ENCODE assay signal across 25 cellular contexts in genomic region chr11:120173771-120174170, GRCh38. TPM values are rescaled to one million over a fixed set of nuclear protein-coding genes. Genes with fewer than 3 reads are reported as not detected.
"Had no signal": no experiment of that assay in that cellular context is flagged by ENCODE, and none has a peak within 500 bp of the region (broad histone marks: within the 10 kb centered on the region; RNA-seq: fewer than 3 reads in every experiment).

No MANE protein-coding gene starts in this region.

- H3K27ac ChIP-seq: epithelial cell of prostate, foreskin keratinocyte, left lung, thoracic aorta, upper lobe of left lung had no signal

- H3K4me3 ChIP-seq: left lung, thoracic aorta, upper lobe of left lung had no signal

- H3K27ac Mint-ChIP-seq: activated CD4-positive, alpha-beta T cell treated with anti-CD3 and anti-CD28 coated beads for 36 hours; activated naive CD8-positive, alpha-beta T cell; activated T-helper 1 cell treated with anti-CD3 and anti-CD28 coated beads, Interleukin-12 subunit alpha, Interleukin-12 subunit beta, Interleukin-2, Interleukin-4 antibody, amounts not matched to agents 30 ng/mL and 10 ng/mL and 1 ng/mL, durations not matched to agents 14 hours and 24 hours and 36 hours; mesothelial cell of epicardium; natural killer cell; progenitor cell of endocrine pancreas; T-cell; WTC11 had no signal

- H3K9me3 ChIP-seq: left lung, thoracic aorta, upper lobe of left lung had no signal

- H3K36me3 Mint-ChIP-seq: activated naive CD8-positive, alpha-beta T cell; mesothelial cell of epicardium; natural killer cell; T-cell; WTC11 had no signal

- H3K9me3 Mint-ChIP-seq: activated T-helper 1 cell treated with anti-CD3 and anti-CD28 coated beads, Interleukin-12 subunit alpha, Interleukin-12 subunit beta, Interleukin-2, Interleukin-4 antibody, amounts not matched to agents 30 ng/mL and 10 ng/mL and 1 ng/mL, durations not matched to agents 14 hours and 24 hours and 36 hours; mesothelial cell of epicardium; natural killer cell; T-cell; WTC11 had no signal

- DNase-seq: activated CD4-positive, alpha-beta T cell treated with anti-CD3 and anti-CD28 coated beads for 36 hours; activated CD4-positive, alpha-beta T cell treated with anti-CD3 and anti-CD28 coated beads, Interleukin-2, amount 50 U/mL, for 48 hours; activated gamma-delta T cell treated with Interleukin-2 at 50 U/mL for 16 hours; foreskin keratinocyte; hippocampal formation; kidney glomerular epithelial cell; left lung; retina; stimulated activated CD4-positive, alpha-beta T cell treated with anti-CD3 and anti-CD28 coated beads, Interleukin-4, amount 100 ng/mL, for 24 hours; stimulated activated naive CD4-positive, alpha-beta T cell treated with Interleukin-2 at 50 U/mL for 16 hours; T-helper 9 cell; upper lobe of left lung had no signal

- H3K36me3 ChIP-seq: left lung, thoracic aorta, upper lobe of left lung had no signal

- H3K4me3 Mint-ChIP-seq: activated CD4-positive, alpha-beta T cell treated with anti-CD3 and anti-CD28 coated beads for 36 hours; activated naive CD8-positive, alpha-beta T cell; activated T-helper 1 cell treated with anti-CD3 and anti-CD28 coated beads, Interleukin-12 subunit alpha, Interleukin-12 subunit beta, Interleukin-2, Interleukin-4 antibody, amounts not matched to agents 30 ng/mL and 10 ng/mL and 1 ng/mL, durations not matched to agents 14 hours and 24 hours and 36 hours; mesothelial cell of epicardium; natural killer cell; T-cell; WTC11 had no signal

- H3K4me1 ChIP-seq: foreskin keratinocyte had no signal

- ATAC-seq: activated CD4-positive, alpha-beta T cell treated with anti-CD3 and anti-CD28 coated beads for 36 hours; foreskin keratinocyte; left lung; natural killer cell; SK-N-SH treated with all-trans-retinoic acid at 6 μM for 48 hours; T-cell; WTC11 had no signal

RNA-seq across cellular contexts. Expression of gene TRIM29, which starts 35.9 kb away (rescaled TPM):
- total RNA-seq: activated CD4-positive, alpha-beta T cell treated with anti-CD3 and anti-CD28 coated beads for 36 hours; activated T-helper 1 cell treated with anti-CD3 and anti-CD28 coated beads, Interleukin-12 subunit alpha, Interleukin-12 subunit beta, Interleukin-2, Interleukin-4 antibody, amounts not matched to agents 30 ng/mL and 10 ng/mL and 1 ng/mL, durations not matched to agents 14 hours and 24 hours and 36 hours; glomerular endothelial cell; lung microvascular endothelial cell; natural killer cell; osteocyte; progenitor cell of endocrine pancreas; T-cell had no signal
